In genomic region chr22:41801886-41802285, GRCh38 we compare ENCODE assay signal across 10 cellular contexts. TPM values are rescaled to one million over a fixed set of nuclear protein-coding genes. Genes with fewer than 3 reads are reported as not detected.
A peak's percentile ranks its signal among the peaks of the same experiment; 100 is the strongest.
DNase-seq lines count a peak whose midpoint lies in the region; ATAC-seq, FAIRE-seq and TF ChIP-seq lines count a peak whose summit lies in the region.
"Had no signal": no experiment of that assay in that cellular context is flagged by ENCODE, and none has a peak within 500 bp of the region (broad histone marks: within the 10 kb centered on the region; RNA-seq: fewer than 3 reads in every experiment).

No MANE protein-coding gene starts in this region.

- no peaks in the 10 kb centered on the region for H3K27me3 ChIP-seq in ACC112 (ENCODE audit: insufficient read depth, low read length)

- peak; percentile 31 for FAIRE-seq in GM19239 (lab: Jason Lieb, UNC)

- H3K4me3 Mint-ChIP-seq in activated B cell treated with CpG ODN at 0.5 μM for 24 hours = peak overlapping the region; percentile 98
- H3K4me3 Mint-ChIP-seq in immature natural killer cell = peak overlapping the region; percentile 97 to 99 (median 98)

- POLR2A ChIA-PET in activated B cell treated with CpG ODN at 0.5 μM for 24 hours (lab: Charles Lee) = interaction anchor here (4.0 kb wide), 1 partner anchor 20 kb away, joined by 175 read pairs; no protein-coding TSS in a partner anchor

- peaks cover 13% of the 10 kb centered on the region for H3K4me1 ChIP-seq in ACC112 (ENCODE audit: control insufficient read depth, insufficient read depth, low read length, unreplicated experiment)

- no peak overlapping the region for H2AFZ ChIP-seq in ACC112 (ENCODE audit: low read length, unreplicated experiment)

- H3K27ac Mint-ChIP-seq in activated B cell treated with CpG ODN at 0.5 μM for 24 hours (no peak overlapping the region), immature natural killer cell (peak overlapping the region in 5 of 6 donors; percentile 96 to 99 (median 97))

- CTCF ChIA-PET in activated B cell treated with CpG ODN at 0.5 μM for 24 hours (lab: Charles Lee) = interaction anchor here (3.0 kb wide), 1 partner anchor 104 kb away, joined by 32 read pairs; the partner anchor contains the start of gene MEI1

- H3K36me3 Mint-ChIP-seq in activated B cell treated with CpG ODN at 0.5 μM for 24 hours (ENCODE audit: low read depth) (peaks cover 3% of the 10 kb centered on the region), immature natural killer cell (peaks cover 0 to 5% (median 3%) of the 10 kb centered on the region in 3 donors)

- H3K4me1 Mint-ChIP-seq in activated B cell treated with CpG ODN at 0.5 μM for 24 hours = peaks cover 34% of the 10 kb centered on the region
- peaks cover 34 to 42% of the 10 kb centered on the region in 2 donors for H3K4me1 Mint-ChIP-seq in immature natural killer cell

- H3K27me3 Mint-ChIP-seq in activated B cell treated with CpG ODN at 0.5 μM for 24 hours (no peaks in the 10 kb centered on the region), immature natural killer cell (ENCODE audit: low read depth in 3 of 3) (peaks cover 5 to 10% (median 7%) of the 10 kb centered on the region in 3 donors)

- no peak for TF ChIP-seq CTCF in activated B cell treated with CpG ODN at 0.5 μM for 24 hours (IDR thresholded peaks at IDR 0.05)
- no peak for TF ChIP-seq CTCF in omental fat pad (IDR thresholded peaks at IDR 0.05)

- no peak overlapping the region for H3K27ac ChIP-seq in ACC112 (ENCODE audit: low read depth, low read length)

- no peaks in the 10 kb centered on the region for H3K9me3 Mint-ChIP-seq in activated B cell treated with CpG ODN at 0.5 μM for 24 hours
- H3K9me3 Mint-ChIP-seq in immature natural killer cell = no peaks in the 10 kb centered on the region

- peak overlapping the region; percentile 94 for H3K4me3 ChIP-seq in ACC112 (ENCODE audit: low read depth, low read length)

- intact Hi-C loops in activated B cell treated with CpG ODN at 0.5 μM for 24 hours (cut with micrococcal nuclease) = loop anchor here (2.0 to 10.0 kb wide), 2 partner anchors 55 to 283 kb away; no protein-coding TSS in a partner anchor

- DNase-seq in GM19239 (ENCODE audit: insufficient read length, low spot score) = no peak
- no peak for DNase-seq in activated B cell treated with CpG ODN at 0.5 μM for 24 hours
- DNase-seq in immature natural killer cell = no peak
- no peak for DNase-seq in omental fat pad (ENCODE audit: low spot score)
- DNase-seq in kidney glomerular epithelial cell (lab: John Stamatoyannopoulos, UW) = no peak
- DNase-seq: DMS153, SIG-M5 had no signal

- ATAC-seq in activated B cell treated with CpG ODN at 0.5 μM for 24 hours (ENCODE audit: low read depth) (no peak), omental fat pad (ENCODE audit: low FRiP score) (no peak), GM21717 (IDR thresholded peaks at IDR 0.05; ENCODE audit: unreplicated experiment) (no peak), HG03175 (IDR thresholded peaks at IDR 0.05; ENCODE audit: unreplicated experiment) (no peak)

- peaks cover 5% of the 10 kb centered on the region for H3K79me2 ChIP-seq in ACC112 (ENCODE audit: control insufficient read depth, insufficient read depth, low read length, unreplicated experiment)

- no peaks in the 10 kb centered on the region for H3K36me3 ChIP-seq in ACC112 (ENCODE audit: insufficient read depth, low read length)

RNA-seq across cellular contexts. Expression of gene CCDC134, which starts 1.4 kb away (rescaled TPM):
- total RNA-seq in activated B cell treated with CpG ODN at 0.5 μM for 24 hours = 9.2 and 13.2 TPM in 2 replicates
- 1 to 10 TPM; 1.8 to 6.6 (median 4.2) TPM for polyA plus RNA-seq in immature natural killer cell
- 1 to 10 TPM; 1.6 to 3.5 (median 3.4) TPM for total RNA-seq in omental fat pad

RNA-seq across cellular contexts. Expression of gene SREBF2, which starts 31.0 kb away (rescaled TPM):
- total RNA-seq in activated B cell treated with CpG ODN at 0.5 μM for 24 hours = 253 and 307 TPM in 2 replicates
- polyA plus RNA-seq in immature natural killer cell = 10 to 100 TPM; 16.9 to 40.3 (median 22.9) TPM
- 10 to 100 TPM; 26.3 to 63.5 (median 33.8) TPM for total RNA-seq in omental fat pad
